Comparison of ENCODE assay signal across 23 cellular contexts in the genomic region with DNA sequence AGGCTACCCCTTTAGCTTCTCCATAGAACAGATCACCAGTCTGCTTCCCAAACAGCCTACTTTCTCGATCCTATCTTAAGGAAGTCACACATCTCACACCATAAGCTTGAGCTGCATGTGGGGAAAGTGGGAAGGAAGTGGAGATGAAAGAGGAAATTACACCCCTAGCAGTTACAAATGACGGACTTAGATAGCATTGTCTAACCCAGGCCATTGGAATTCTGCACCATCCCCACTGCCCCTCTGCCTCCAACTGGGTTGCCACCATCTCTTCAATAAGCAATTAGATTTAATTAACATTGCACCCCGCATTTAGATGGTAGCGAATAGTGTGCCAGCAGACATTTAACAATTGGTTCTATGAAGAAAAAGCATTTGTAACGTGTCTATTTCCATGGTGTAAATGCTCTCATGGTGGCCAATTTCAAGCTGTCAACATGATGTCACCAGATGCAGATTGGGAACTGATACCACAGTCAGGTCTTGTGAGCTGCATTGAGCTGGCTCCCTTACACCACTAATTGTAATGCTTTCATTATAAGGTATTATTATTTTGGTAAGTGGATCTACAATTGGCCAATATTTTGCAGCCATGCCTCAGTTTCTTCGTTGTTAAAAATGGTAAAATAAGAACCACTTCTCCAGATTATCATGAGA.
DNase-seq lines count a peak whose midpoint lies in the region; ATAC-seq, FAIRE-seq and TF ChIP-seq lines count a peak whose summit lies in the region.
"Had no signal": no experiment of that assay in that cellular context is flagged by ENCODE, and none has a peak within 500 bp of the region (broad histone marks: within the 10 kb centered on the region; RNA-seq: fewer than 3 reads in every experiment).

No MANE protein-coding gene starts in this region.

- CTCF ChIA-PET in K562 (lab: Yijun Ruan, JAX; ENCODE audit: low intra/inter-chr PET ratio): no interaction called here

- intact Hi-C loops in K562 (cut with micrococcal nuclease): loop anchor here (5.0 to 10.0 kb wide), 2 partner anchors 37 to 95 kb away; no protein-coding TSS in a partner anchor
- intact Hi-C loops in psoas muscle (cut with DNase I): no loop called here

- ATAC-seq in K562 (peak; percentile 38), psoas muscle (no peak)
- ATAC-seq: body of pancreas; CD8-positive, alpha-beta T cell; sciatic nerve had no signal

- DNase-seq in CMK (ENCODE audit: low read depth): peak; percentile 64
- DNase-seq in GM20000 (ENCODE audit: low spot score): peak; percentile 49
- DNase-seq in NOMO-1 treated with dmso at 0.1 percent for 144 hours (lab: John Stamatoyannopoulos, UW; ENCODE audit: unreplicated experiment): peak; percentile 4
- peak in 2 of 4 experiments; percentile 20 to 39 for DNase-seq in K562 (ENCODE audit: extremely low read depth in 1 of 4, low spot score in 3 of 4)
- DNase-seq in RCC 7860 (ENCODE audit: low spot score): no peak
- DNase-seq in NCI-H2081 (lab: John Stamatoyannopoulos, UW): no peak
- no peak for DNase-seq in psoas muscle
- no peak for DNase-seq in NCI-H1436 (lab: John Stamatoyannopoulos, UW)
- DNase-seq: ACHN; activated CD4-positive, alpha-beta memory T cell treated with anti-CD3 and anti-CD28 coated beads, Interleukin-2, amount 10 ng/mL, durations not matched to agents 7 days and 5 days; activated T-cell treated with anti-CD3 and anti-CD28 coated beads, Interleukin-2, amount 50 U/mL, for 48 hours; body of pancreas; CD8-positive, alpha-beta T cell; colonic mucosa; DND-41; islet precursor cell; NCI-H2029 treated with DMSO at 0.1 percent for 48 hours; NCI-H510A; ovary; stomach; upper lobe of left lung had no signal

- no peaks in the 10 kb centered on the region for H3K9me1 ChIP-seq in K562 (ENCODE audit: control insufficient read depth, insufficient read depth, low read length)

- no peak for TF ChIP-seq EP300 in K562 (IDR thresholded peaks at IDR 0.05; ENCODE audit: low read length)

- peak overlapping the region; percentile 71 for H3K27ac ChIP-seq in K562 (ENCODE audit: extremely low read depth, low read depth, low read length)
- no peak overlapping the region for H3K27ac ChIP-seq in psoas muscle
- H3K27ac ChIP-seq: body of pancreas, colonic mucosa, ovary, stomach, upper lobe of left lung had no signal

- H3K9me3 ChIP-seq in K562 (replicated peaks; ENCODE audit: control insufficient read depth, insufficient read depth, low read depth, low read length) (no peaks in the 10 kb centered on the region), psoas muscle (peaks cover 10% of the 10 kb centered on the region)
- H3K9me3 ChIP-seq: colonic mucosa, ovary, upper lobe of left lung had no signal

- WGBS in K562 (ENCODE audit: insufficient coverage, low coverage, missing lambda C conversion rate): 39% methylated on average over 6 of the region's 6 CpGs
- WGBS in psoas muscle, 3 donors: 68 to 77% (median 74%) methylated on average over 6 of the region's 6 CpGs

- peaks cover 4 to 43% of the 10 kb centered on the region in 2 experiments for H3K4me1 ChIP-seq in K562 (replicated peaks in 1 of 2; ENCODE audit: control insufficient read depth in 2 of 2, insufficient read depth in 2 of 2, low read length in 2 of 2)
- H3K4me1 ChIP-seq in psoas muscle: no peaks in the 10 kb centered on the region
- H3K4me1 ChIP-seq: body of pancreas, colonic mucosa, stomach, upper lobe of left lung had no signal

- H4K20me1 ChIP-seq in K562 (replicated peaks; ENCODE audit: control insufficient read depth, insufficient read depth, low read length): no peaks in the 10 kb centered on the region

- H3K36me3 ChIP-seq in K562 (ENCODE audit: control insufficient read depth, insufficient read depth, low read length) (no peaks in the 10 kb centered on the region), psoas muscle (ENCODE audit: insufficient read depth in 1 of 2, low read depth in 1 of 2) (no peaks in the 10 kb centered on the region)
- H3K36me3 ChIP-seq: colonic mucosa, ovary, stomach, upper lobe of left lung had no signal

- no peak for TF ChIP-seq RAD21 in K562 (CRISPR knock-in tag; conservative IDR thresholded peaks at IDR 0.05 in 1 of 2, IDR thresholded peaks at IDR 0.05 in 1 of 2)

- TF ChIP-seq POLR2A in K562 (conservative IDR thresholded peaks at IDR 0.05): no peak

- peak overlapping the region; percentile 25 for H3K4me2 ChIP-seq in K562 (ENCODE audit: insufficient read depth, low read length)

- no TSS peak for BruUV-seq in K562 (replicated peaks; lab: Mats Ljungman, UMichigan)

- TF ChIP-seq CTCF in GM20000 (IDR thresholded peaks at IDR 0.05; ENCODE audit: extremely low read depth, missing control alignments): no peak
- TF ChIP-seq CTCF in K562 (IDR thresholded peaks at IDR 0.05 in 2 of 3, conservative IDR thresholded peaks at IDR 0.05 in 1 of 3; ENCODE audit: insufficient read depth in 2 of 3, low read depth in 1 of 3, low read length in 3 of 3): no peak
- no peak for TF ChIP-seq CTCF in psoas muscle (IDR thresholded peaks at IDR 0.05)

- H3K27me3 ChIP-seq in K562 (ENCODE audit: control insufficient read depth in 2 of 2, insufficient read depth in 2 of 2, low read length in 2 of 2) (no peaks in the 10 kb centered on the region), psoas muscle (ENCODE audit: insufficient read depth in 3 of 3, low read length in 2 of 3) (no peaks in the 10 kb centered on the region)
- H3K27me3 ChIP-seq: body of pancreas, colonic mucosa, ovary, stomach, upper lobe of left lung had no signal

- in situ Hi-C loops in K562 (cut with MboI): no loop called here

- peak; percentile 35 for FAIRE-seq in K562 (lab: Jason Lieb, UNC)
- FAIRE-seq in RCC 7860 (lab: Jason Lieb, UNC): no peak

- peak overlapping the region; percentile 90 for H2AFZ ChIP-seq in K562 (ENCODE audit: low read depth, low read length)

- POLR2A ChIA-PET in K562 (lab: Yijun Ruan, JAX): interaction anchor here (0.8 to 1.5 kb wide), 3 partner anchors 11 to 26 kb away, joined by 3 to 4 read pairs (median 3); no protein-coding TSS in a partner anchor

- H3K4me3 ChIP-seq in K562 (no peak overlapping the region), psoas muscle (no peak overlapping the region)
- H3K4me3 ChIP-seq: body of pancreas, colonic mucosa, lung, ovary, stomach, upper lobe of left lung had no signal

- no peaks in the 10 kb centered on the region for H3K79me2 ChIP-seq in K562 (ENCODE audit: control insufficient read depth, insufficient read depth, low read length)

- peak overlapping the region in 1 of 2 experiments; percentile 4; a peak in 2 of 4 replicates for H3K9ac ChIP-seq in K562 (ENCODE audit: insufficient read depth in 1 of 2, low read depth in 2 of 2, low read length in 2 of 2)

TF ChIP-seq in K562, 482 proteins besides CTCF, POLR2A, EP300 and RAD21 (continues in another document):
- no peak for TF ChIP-seq ZNF143 (CRISPR knock-in tag; IDR thresholded peaks at IDR 0.05)
- TF ChIP-seq, protein P1, sequence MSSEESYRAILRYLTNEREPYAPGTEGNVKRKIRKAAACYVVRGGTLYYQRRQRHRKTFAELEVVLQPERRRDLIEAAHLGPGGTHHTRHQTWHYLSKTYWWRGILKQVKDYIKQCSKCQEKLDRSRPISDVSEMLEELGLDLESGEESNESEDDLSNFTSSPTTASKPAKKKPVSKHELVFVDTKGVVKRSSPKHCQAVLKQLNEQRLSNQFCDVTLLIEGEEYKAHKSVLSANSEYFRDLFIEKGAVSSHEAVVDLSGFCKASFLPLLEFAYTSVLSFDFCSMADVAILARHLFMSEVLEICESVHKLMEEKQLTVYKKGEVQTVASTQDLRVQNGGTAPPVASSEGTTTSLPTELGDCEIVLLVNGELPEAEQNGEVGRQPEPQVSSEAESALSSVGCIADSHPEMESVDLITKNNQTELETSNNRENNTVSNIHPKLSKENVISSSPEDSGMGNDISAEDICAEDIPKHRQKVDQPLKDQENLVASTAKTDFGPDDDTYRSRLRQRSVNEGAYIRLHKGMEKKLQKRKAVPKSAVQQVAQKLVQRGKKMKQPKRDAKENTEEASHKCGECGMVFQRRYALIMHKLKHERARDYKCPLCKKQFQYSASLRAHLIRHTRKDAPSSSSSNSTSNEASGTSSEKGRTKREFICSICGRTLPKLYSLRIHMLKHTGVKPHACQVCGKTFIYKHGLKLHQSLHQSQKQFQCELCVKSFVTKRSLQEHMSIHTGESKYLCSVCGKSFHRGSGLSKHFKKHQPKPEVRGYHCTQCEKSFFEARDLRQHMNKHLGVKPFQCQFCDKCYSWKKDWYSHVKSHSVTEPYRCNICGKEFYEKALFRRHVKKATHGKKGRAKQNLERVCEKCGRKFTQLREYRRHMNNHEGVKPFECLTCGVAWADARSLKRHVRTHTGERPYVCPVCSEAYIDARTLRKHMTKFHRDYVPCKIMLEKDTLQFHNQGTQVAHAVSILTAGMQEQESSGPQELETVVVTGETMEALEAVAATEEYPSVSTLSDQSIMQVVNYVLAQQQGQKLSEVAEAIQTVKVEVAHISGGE (CRISPR knock-in tag; IDR thresholded peaks at IDR 0.05): 0 out of 6 replicates have a peak, but pooled peaks of 1 of the 3 experiments have one; percentile 17
- TF ChIP-seq, protein P2, sequence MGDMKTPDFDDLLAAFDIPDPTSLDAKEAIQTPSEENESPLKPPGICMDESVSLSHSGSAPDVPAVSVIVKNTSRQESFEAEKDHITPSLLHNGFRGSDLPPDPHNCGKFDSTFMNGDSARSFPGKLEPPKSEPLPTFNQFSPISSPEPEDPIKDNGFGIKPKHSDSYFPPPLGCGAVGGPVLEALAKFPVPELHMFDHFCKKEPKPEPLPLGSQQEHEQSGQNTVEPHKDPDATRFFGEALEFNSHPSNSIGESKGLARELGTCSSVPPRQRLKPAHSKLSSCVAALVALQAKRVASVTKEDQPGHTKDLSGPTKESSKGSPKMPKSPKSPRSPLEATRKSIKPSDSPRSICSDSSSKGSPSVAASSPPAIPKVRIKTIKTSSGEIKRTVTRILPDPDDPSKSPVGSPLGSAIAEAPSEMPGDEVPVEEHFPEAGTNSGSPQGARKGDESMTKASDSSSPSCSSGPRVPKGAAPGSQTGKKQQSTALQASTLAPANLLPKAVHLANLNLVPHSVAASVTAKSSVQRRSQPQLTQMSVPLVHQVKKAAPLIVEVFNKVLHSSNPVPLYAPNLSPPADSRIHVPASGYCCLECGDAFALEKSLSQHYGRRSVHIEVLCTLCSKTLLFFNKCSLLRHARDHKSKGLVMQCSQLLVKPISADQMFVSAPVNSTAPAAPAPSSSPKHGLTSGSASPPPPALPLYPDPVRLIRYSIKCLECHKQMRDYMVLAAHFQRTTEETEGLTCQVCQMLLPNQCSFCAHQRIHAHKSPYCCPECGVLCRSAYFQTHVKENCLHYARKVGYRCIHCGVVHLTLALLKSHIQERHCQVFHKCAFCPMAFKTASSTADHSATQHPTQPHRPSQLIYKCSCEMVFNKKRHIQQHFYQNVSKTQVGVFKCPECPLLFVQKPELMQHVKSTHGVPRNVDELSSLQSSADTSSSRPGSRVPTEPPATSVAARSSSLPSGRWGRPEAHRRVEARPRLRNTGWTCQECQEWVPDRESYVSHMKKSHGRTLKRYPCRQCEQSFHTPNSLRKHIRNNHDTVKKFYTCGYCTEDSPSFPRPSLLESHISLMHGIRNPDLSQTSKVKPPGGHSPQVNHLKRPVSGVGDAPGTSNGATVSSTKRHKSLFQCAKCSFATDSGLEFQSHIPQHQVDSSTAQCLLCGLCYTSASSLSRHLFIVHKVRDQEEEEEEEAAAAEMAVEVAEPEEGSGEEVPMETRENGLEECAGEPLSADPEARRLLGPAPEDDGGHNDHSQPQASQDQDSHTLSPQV (IDR thresholded peaks at IDR 0.05): 0 out of 2 replicates have a peak, but pooled peaks have one; percentile 51

Comparison
In these comparisons a context has a peak if more than half of its experiments do, and no peak if none do; other contexts are left out.
1. DNase-seq: peak in CMK (single experiment), GM20000 (single experiment) and NOMO-1 treated with dmso at 0.1 percent for 144 hours (single experiment); none in RCC 7860 (single experiment), NCI-H2081 (0 of 2), psoas muscle (0 of 2) and NCI-H1436 (single experiment).